Comparison of ENCODE assay signal across 8 cellular contexts in genomic region chr2:157898591-157898996, GRCh38. TPM values are rescaled to one million over a fixed set of nuclear protein-coding genes. Genes with fewer than 3 reads are reported as not detected.
DNase-seq lines count a peak whose midpoint lies in the region; ATAC-seq, FAIRE-seq and TF ChIP-seq lines count a peak whose summit lies in the region.

No MANE protein-coding gene starts in this region.

- peak overlapping the region; percentile 76 for H3K4me3 Mint-ChIP-seq in activated naive CD4-positive, alpha-beta T cell treated with anti-CD3 and anti-CD28 coated beads for 36 hours

- no peak overlapping the region for H3K4me3 ChIP-seq in lung

- H3K4me1 ChIP-seq in lung (ENCODE audit: control insufficient read depth in 2 of 2, insufficient read depth in 2 of 2, low read length in 2 of 2), result no peaks in the 10 kb centered on the region

- ATAC-seq in GM18520 (IDR thresholded peaks at IDR 0.05; ENCODE audit: unreplicated experiment) (peak; percentile 35), lung (ENCODE audit: insufficient read depth, low FRiP score) (peak; percentile 85)

- peak overlapping the region; percentile 99 for H3K27ac Mint-ChIP-seq in activated naive CD4-positive, alpha-beta T cell treated with anti-CD3 and anti-CD28 coated beads for 36 hours

- H3K27me3 ChIP-seq in lung (ENCODE audit: control insufficient read depth, insufficient read depth), result no peaks in the 10 kb centered on the region

- no peak overlapping the region for H3K27ac ChIP-seq in lung (ENCODE audit: low read depth in 1 of 2, low read length in 1 of 2)

- WGBS in lung, 2 donors, result 74 to 93% methylated on average over 2 of the region's 2 CpGs

- no peaks in the 10 kb centered on the region for H3K9me3 ChIP-seq in lung (ENCODE audit: control insufficient read depth in 2 of 2, insufficient read depth in 1 of 2, low read length in 1 of 2)

- H3K36me3 ChIP-seq in lung (ENCODE audit: control insufficient read depth in 2 of 2, insufficient read depth in 2 of 2, low read length in 2 of 2), result no peaks in the 10 kb centered on the region

- intact Hi-C loops in activated naive CD4-positive, alpha-beta T cell treated with anti-CD3 and anti-CD28 coated beads for 36 hours (cut with micrococcal nuclease), result loop anchor here (1.0 to 2.0 kb wide), 9 partner anchors 42 to 1566 kb away; partner anchors contain the start of genes CCDC148, NR4A2 and PKP4

- CTCF ChIA-PET in activated naive CD4-positive, alpha-beta T cell treated with anti-CD3 and anti-CD28 coated beads for 36 hours (lab: Charles Lee), result interaction anchor here (0.5 to 1.7 kb wide), 13 partner anchors 21 to 571 kb away, joined by 3 to 7 read pairs (median 4); partner anchors contain the start of gene ACVR1

- peak; percentile 50 for DNase-seq in RCC 7860 (ENCODE audit: low spot score)
- peak; percentile 87 for DNase-seq in activated naive CD4-positive, alpha-beta T cell treated with anti-CD3 and anti-CD28 coated beads for 36 hours
- peak; percentile 33 for DNase-seq in lung (ENCODE audit: low spot score)
- peak; percentile 72 for DNase-seq in urothelium cell line (ENCODE audit: low spot score)
- DNase-seq in NCI-H2196 treated with DMSO at 0.1 percent for 48 hours (lab: John Stamatoyannopoulos, UW; ENCODE audit: unreplicated experiment), result no peak
- DNase-seq in NCI-H748 (lab: John Stamatoyannopoulos, UW; ENCODE audit: unreplicated experiment), result no peak
- no peak for DNase-seq in medulla oblongata (ENCODE audit: extremely low spot score)

- no peak for TF ChIP-seq CTCF in lung (IDR thresholded peaks at IDR 0.05; ENCODE audit: control extremely low read depth, extremely low read depth)

- no peaks in the 10 kb centered on the region for H3K27me3 Mint-ChIP-seq in activated naive CD4-positive, alpha-beta T cell treated with anti-CD3 and anti-CD28 coated beads for 36 hours (ENCODE audit: low read depth)

- H3K9me3 Mint-ChIP-seq in activated naive CD4-positive, alpha-beta T cell treated with anti-CD3 and anti-CD28 coated beads for 36 hours, result no peaks in the 10 kb centered on the region

- H3K4me1 Mint-ChIP-seq in activated naive CD4-positive, alpha-beta T cell treated with anti-CD3 and anti-CD28 coated beads for 36 hours (ENCODE audit: low read depth), result peaks cover 77% of the 10 kb centered on the region

- FAIRE-seq in RCC 7860 (lab: Jason Lieb, UNC) (peak; percentile 60), urothelium cell line (lab: Jason Lieb, UNC) (no peak)

- no peaks in the 10 kb centered on the region for H3K36me3 Mint-ChIP-seq in activated naive CD4-positive, alpha-beta T cell treated with anti-CD3 and anti-CD28 coated beads for 36 hours (ENCODE audit: low read depth)

RNA-seq across cellular contexts. Expression of gene ACVR1, which starts 22.5 kb away (rescaled TPM):
- 10 to 100 TPM; 19.0 to 20.8 TPM for total RNA-seq in activated naive CD4-positive, alpha-beta T cell treated with anti-CD3 and anti-CD28 coated beads for 36 hours
- total RNA-seq in lung, result 10 to 100 TPM; 27.8 to 38.3 TPM
- polyA plus RNA-seq in lung, result 10 to 100 TPM in 1 of 2 donors, 1 to 10 TPM in 1; 7.5 to 19.0 TPM

Comparison
In these comparisons a context has a peak if more than half of its experiments do, and no peak if none do; other contexts are left out.
1. DNase-seq: peak in RCC 7860 (single experiment), activated naive CD4-positive, alpha-beta T cell treated with anti-CD3 and anti-CD28 coated beads for 36 hours (single experiment), lung (single experiment) and urothelium cell line (single experiment); none in NCI-H2196 treated with DMSO at 0.1 percent for 48 hours (single experiment), NCI-H748 (single experiment) and medulla oblongata (single experiment).